Comparison of ENCODE assay signal across 8 cellular contexts in the genomic region with DNA sequence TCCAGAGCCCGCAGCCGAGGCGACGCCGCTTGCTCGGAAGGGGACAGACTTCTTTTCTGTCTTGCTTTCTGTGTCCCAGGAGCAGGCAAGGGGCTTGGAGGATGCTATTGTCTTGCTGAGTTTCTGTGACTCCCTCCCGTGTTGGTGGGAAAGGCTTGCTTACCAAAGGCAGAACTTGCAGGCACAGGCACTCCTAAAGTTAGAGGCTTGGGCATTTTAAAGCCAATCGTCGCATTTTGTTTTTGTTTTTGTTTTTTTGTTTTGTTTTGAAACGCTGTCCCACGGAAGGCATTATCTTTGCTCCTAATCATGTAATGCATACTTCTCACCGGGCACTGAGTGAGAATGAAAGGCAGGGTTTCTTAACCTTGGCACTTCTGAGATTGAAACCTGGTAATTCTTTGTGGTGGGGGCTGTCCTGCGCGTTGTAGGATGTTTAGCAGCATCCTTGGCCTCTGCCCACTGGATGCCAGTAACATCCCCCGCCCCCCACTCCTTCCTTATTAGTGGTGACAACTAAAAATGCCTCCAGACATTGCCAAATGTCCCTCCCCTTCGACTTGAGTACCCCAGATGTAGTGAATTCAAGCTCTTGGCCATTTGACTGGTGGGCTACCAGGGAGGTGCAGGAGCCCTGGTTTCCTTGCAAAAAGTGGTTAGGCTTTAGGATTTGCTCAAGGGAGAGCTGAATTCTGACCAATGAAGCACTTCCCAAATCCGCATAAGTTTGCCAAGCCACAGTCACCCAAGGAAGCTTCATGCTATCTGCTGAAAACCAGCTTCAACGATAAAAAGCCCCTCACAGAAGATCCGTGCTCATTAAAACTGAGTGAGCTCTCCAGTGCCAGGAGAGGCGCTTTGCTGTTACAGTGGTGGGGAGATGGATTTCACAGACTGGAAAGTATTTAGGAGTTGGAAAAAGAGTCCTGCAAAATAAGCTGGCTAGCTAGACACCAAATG. TPM values are rescaled to one million over a fixed set of nuclear protein-coding genes. Genes with fewer than 3 reads are reported as not detected.
DNase-seq lines count a peak whose midpoint lies in the region; ATAC-seq, FAIRE-seq and TF ChIP-seq lines count a peak whose summit lies in the region.

No MANE protein-coding gene starts in this region.

- no peak for TF ChIP-seq POLR2A in upper lobe of left lung (IDR thresholded peaks at IDR 0.05)

- peaks cover 14% of the 10 kb centered on the region for H3K79me2 ChIP-seq in mesendoderm (ENCODE audit: control insufficient read depth, insufficient read depth, low read length)

- no peaks in the 10 kb centered on the region for H3K9me3 ChIP-seq in CD4-positive, alpha-beta T cell (ENCODE audit: control insufficient read depth, low read length)
- H3K9me3 ChIP-seq in upper lobe of left lung: no peaks in the 10 kb centered on the region

- H3K27ac ChIP-seq in CD4-positive, alpha-beta T cell (ENCODE audit: low read depth, low read length): no peak overlapping the region
- H3K27ac ChIP-seq in mesendoderm (ENCODE audit: low read depth, low read length) (peak overlapping the region; percentile 76), upper lobe of left lung (peak overlapping the region; percentile 49 to 86 (median 76))

- no peak overlapping the region for H4K5ac ChIP-seq in mesendoderm (ENCODE audit: low read length)

- no peak overlapping the region for H2BK5ac ChIP-seq in mesendoderm (ENCODE audit: low read length)

- H3K56ac ChIP-seq in mesendoderm (ENCODE audit: low read length): peak overlapping the region; percentile 95

- H3K36me3 Mint-ChIP-seq in CD4-positive, alpha-beta T cell (ENCODE audit: low read depth): no peaks in the 10 kb centered on the region

- intact Hi-C loops in CD4-positive, alpha-beta T cell (cut with DNase I, micrococcal nuclease): no loop called here

- no peak for DNase-seq in CD4-positive, alpha-beta T cell
- peak; percentile 41 for DNase-seq in M059J (ENCODE audit: low read depth)
- no peak for DNase-seq in bronchial epithelial cell (ENCODE audit: low read depth)
- DNase-seq in mesendoderm: peak; percentile 56
- no peak for DNase-seq in upper lobe of left lung
- no peak for DNase-seq in glomerular visceral epithelial cell (ENCODE audit: extremely low spot score)
- DNase-seq in HuH-7.5 (ENCODE audit: low spot score): no peak

- H3K79me1 ChIP-seq in mesendoderm (ENCODE audit: low read length): peaks cover 9% of the 10 kb centered on the region

- peak overlapping the region; percentile 16 for H3K18ac ChIP-seq in mesendoderm (ENCODE audit: low read length)

- H3K23ac ChIP-seq in mesendoderm (ENCODE audit: low read length): no peak overlapping the region

- peak overlapping the region; percentile 83 for H3K4me3 ChIP-seq in bronchial epithelial cell (ENCODE audit: low read depth, low read length)
- H3K4me3 ChIP-seq in mesendoderm (ENCODE audit: low read length): peak overlapping the region; percentile 85
- peak overlapping the region; percentile 43 to 83 (median 70) for H3K4me3 ChIP-seq in upper lobe of left lung

- no peak overlapping the region for H3K27ac Mint-ChIP-seq in CD4-positive, alpha-beta T cell

- H3K9me3 Mint-ChIP-seq in CD4-positive, alpha-beta T cell: no peaks in the 10 kb centered on the region

- H3K4ac ChIP-seq in mesendoderm (ENCODE audit: low read depth, low read length): no peak overlapping the region

- H3K4me3 Mint-ChIP-seq in CD4-positive, alpha-beta T cell: peak overlapping the region; percentile 75

- no peaks in the 10 kb centered on the region for H3K36me3 ChIP-seq in bronchial epithelial cell (ENCODE audit: control insufficient read depth, insufficient read depth, low read length)
- no peaks in the 10 kb centered on the region for H3K36me3 ChIP-seq in mesendoderm (ENCODE audit: control insufficient read depth, insufficient read depth, low read length)
- no peaks in the 10 kb centered on the region for H3K36me3 ChIP-seq in upper lobe of left lung

- TF ChIP-seq EP300 in upper lobe of left lung (IDR thresholded peaks at IDR 0.05): no peak

- no CpG with 5 or more reads among the region's 20 CpGs for WGBS in mesendoderm (ENCODE audit: extremely low coverage, insufficient coverage, low lambda C conversion rate)
- WGBS in upper lobe of left lung, 2 donors: 7 to 11% methylated on average over 14 to 18 of the region's 20 CpGs

- peaks cover 11% of the 10 kb centered on the region for H3K4me1 ChIP-seq in mesendoderm (ENCODE audit: control insufficient read depth, low read depth, low read length)
- H3K4me1 ChIP-seq in upper lobe of left lung: peaks cover 7 to 23% (median 13%) of the 10 kb centered on the region in 4 donors

- H2AK5ac ChIP-seq in mesendoderm (ENCODE audit: low read length): no peak overlapping the region

- no peak overlapping the region for H2BK120ac ChIP-seq in mesendoderm (ENCODE audit: low read depth, low read length)

- peak overlapping the region; percentile 87 for H3K9ac ChIP-seq in mesendoderm (ENCODE audit: low read length)

- POLR2A ChIA-PET in CD4-positive, alpha-beta T cell (lab: Charles Lee): no interaction called here

- TF ChIP-seq CTCF in CD4-positive, alpha-beta T cell (IDR thresholded peaks at IDR 0.05): no peak
- TF ChIP-seq CTCF in bronchial epithelial cell (IDR thresholded peaks at IDR 0.05; ENCODE audit: insufficient read depth, low read length, severe bottlenecking): no peak
- TF ChIP-seq CTCF in upper lobe of left lung (IDR thresholded peaks at IDR 0.05): no peak

- no peak overlapping the region for H2BK15ac ChIP-seq in mesendoderm (replicated peaks; ENCODE audit: low read depth)

- H3K4me1 Mint-ChIP-seq in CD4-positive, alpha-beta T cell (ENCODE audit: low read depth): peaks cover 16% of the 10 kb centered on the region

- CTCF ChIA-PET in CD4-positive, alpha-beta T cell (lab: Charles Lee): no interaction called here

- ATAC-seq in CD4-positive, alpha-beta T cell (ENCODE audit: poor library complexity): no peak
- no peak for ATAC-seq in upper lobe of left lung (ENCODE audit: low FRiP score in 2 of 2)
- no peak for ATAC-seq in HG02571 (IDR thresholded peaks at IDR 0.05; ENCODE audit: unreplicated experiment)

- H4K8ac ChIP-seq in mesendoderm (ENCODE audit: low read depth, low read length): no peak overlapping the region

- no peak for FAIRE-seq in bronchial epithelial cell (lab: Jason Lieb, UNC)

- peaks cover 60% of the 10 kb centered on the region for H3K27me3 ChIP-seq in CD4-positive, alpha-beta T cell (ENCODE audit: control insufficient read depth, insufficient read depth, low read length)
- H3K27me3 ChIP-seq in bronchial epithelial cell (ENCODE audit: control insufficient read depth, insufficient read depth, low read length) (no peaks in the 10 kb centered on the region), mesendoderm (ENCODE audit: insufficient read depth, low read length, poor library complexity) (no peaks in the 10 kb centered on the region), upper lobe of left lung (peaks cover 0 to 9% (median 0%) of the 10 kb centered on the region in 4 donors)

- H3K4me2 ChIP-seq in mesendoderm (ENCODE audit: low read length): peak overlapping the region; percentile 41

- peaks cover 73% of the 10 kb centered on the region for H3K27me3 Mint-ChIP-seq in CD4-positive, alpha-beta T cell

RNA-seq across cellular contexts. Expression of gene ANTXR1, which starts 1.1 kb away (rescaled TPM):
- not detected for total RNA-seq in CD4-positive, alpha-beta T cell
- 28.2 and 38.6 TPM in 2 replicates for total RNA-seq in M059J (2014; rRNA removed; shearing (Covaris generic))
- total RNA-seq in bronchial epithelial cell: 1.5 and 3.7 TPM in 2 replicates
- polyA plus RNA-seq in mesendoderm (2013, experiment 1 of 2): 40.3 TPM
- 41.9 TPM for polyA plus RNA-seq in mesendoderm (2013, experiment 2 of 2)
- 10 to 100 TPM; 11.5 to 76.4 (median 31.4) TPM for total RNA-seq in upper lobe of left lung

RNA-seq across cellular contexts. Expression of gene GKN1, which starts 39.7 kb away (rescaled TPM):
- not detected for total RNA-seq in CD4-positive, alpha-beta T cell
- not detected in 2 replicates for total RNA-seq in M059J (2014; rRNA removed; shearing (Covaris generic))
- not detected in 2 replicates for total RNA-seq in bronchial epithelial cell
- polyA plus RNA-seq in mesendoderm (2013, experiment 1 of 2): not detected
- not detected for polyA plus RNA-seq in mesendoderm (2013, experiment 2 of 2)
- not detected for total RNA-seq in upper lobe of left lung

Comparison
In these comparisons a context has a peak if more than half of its experiments do, and no peak if none do; other contexts are left out.
1. DNase-seq: peak in M059J (single experiment) and mesendoderm (single experiment); none in CD4-positive, alpha-beta T cell (0 of 10), bronchial epithelial cell (single experiment), upper lobe of left lung (0 of 2), glomerular visceral epithelial cell (single experiment) and HuH-7.5 (single experiment).
2. Peak in every context shown above with its lines, with median percentiles within 50 percentile points of each other: H3K4me3 ChIP-seq.